In the genomic region with DNA sequence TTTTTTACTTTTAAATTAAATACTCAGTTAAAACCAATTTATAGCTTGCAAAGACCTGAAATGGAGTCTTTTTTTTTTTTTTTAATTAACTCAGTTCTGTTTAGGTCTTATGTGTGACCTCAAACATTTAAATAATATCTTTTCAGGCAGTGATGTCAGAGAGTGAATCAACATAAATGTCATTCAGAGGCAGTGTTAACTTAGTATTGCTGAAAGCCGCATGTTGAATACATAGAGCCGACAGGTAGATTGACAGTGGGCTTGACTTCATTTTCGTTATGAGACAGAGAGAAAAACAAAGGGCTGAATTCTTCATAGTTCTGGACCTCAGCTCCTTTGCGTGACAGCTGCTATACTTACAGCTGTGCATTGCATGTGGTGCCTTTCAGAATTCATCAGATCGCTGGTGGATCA, we compare ENCODE assay signal across 11 cellular contexts. TPM values are rescaled to one million over a fixed set of nuclear protein-coding genes. Genes with fewer than 3 reads are reported as not detected.
DNase-seq lines count a peak whose midpoint lies in the region; ATAC-seq, FAIRE-seq and TF ChIP-seq lines count a peak whose summit lies in the region.
"Had no signal": no experiment of that assay in that cellular context is flagged by ENCODE, and none has a peak within 500 bp of the region (broad histone marks: within the 10 kb centered on the region; RNA-seq: fewer than 3 reads in every experiment).

No MANE protein-coding gene starts in this region.

- BruUV-seq in MCF 10A (replicated peaks; lab: Mats Ljungman, UMichigan) = no TSS peak

- intact Hi-C loops in MCF 10A (cut with micrococcal nuclease) = no loop called here
- intact Hi-C loops in breast epithelium (cut with DNase I; ENCODE audit: low total_unique reads) = no loop called here
- intact Hi-C loops in body of pancreas (cut with DNase I) = no loop called here

- no peaks in the 10 kb centered on the region for H3K27me3 ChIP-seq in breast epithelium
- no peaks in the 10 kb centered on the region for H3K27me3 ChIP-seq in Loucy (ENCODE audit: insufficient read depth, low read length, poor library complexity, severe bottlenecking)
- no peaks in the 10 kb centered on the region for H3K27me3 ChIP-seq in body of pancreas

- H3K9me3 Mint-ChIP-seq in MCF 10A (ENCODE audit: unreplicated experiment) = no peaks in the 10 kb centered on the region
- H3K9me3 Mint-ChIP-seq: stimulated activated naive B cell treated with anti-CD40 and anti-IgM and Interleukin-4, amounts not matched to agents 10 μg/mL and 1 μg/mL and 100 μg/mL, for 72 hours had no signal

- H3K4me1 ChIP-seq in breast epithelium = peaks cover 0 to 14% of the 10 kb centered on the region in 2 donors
- H3K4me1 ChIP-seq in Loucy (ENCODE audit: insufficient read depth, low read length, poor library complexity, severe bottlenecking) = peaks cover 69% of the 10 kb centered on the region
- H3K4me1 ChIP-seq in body of pancreas = peaks cover 49% of the 10 kb centered on the region

- H2AFZ ChIP-seq in Loucy (ENCODE audit: low read length) = no peak overlapping the region

- peaks cover 67% of the 10 kb centered on the region for H4K20me1 ChIP-seq in Loucy (ENCODE audit: insufficient read depth, low read length, poor library complexity, severe bottlenecking)

- no peak for DNase-seq in MCF 10A (ENCODE audit: unreplicated experiment)
- DNase-seq in breast epithelium (ENCODE audit: low spot score in 2 of 2) = no peak
- DNase-seq in epithelial cell of esophagus (ENCODE audit: low read depth) = peak; percentile 29
- DNase-seq in urothelium cell line (ENCODE audit: low spot score) = no peak
- no peak for DNase-seq in body of pancreas
- DNase-seq in ecto neural progenitor cell (ENCODE audit: low spot score) = no peak
- DNase-seq: C1 segment of cervical spinal cord; stimulated activated naive B cell treated with anti-CD40 and anti-IgM and Interleukin-4, amounts not matched to agents 10 μg/mL and 1 μg/mL and 100 μg/mL, for 72 hours had no signal

- H3K9me3 ChIP-seq in breast epithelium (no peaks in the 10 kb centered on the region), Loucy (ENCODE audit: insufficient read depth, low read depth, low read length) (no peaks in the 10 kb centered on the region), body of pancreas (no peaks in the 10 kb centered on the region)

- H3K27ac ChIP-seq in breast epithelium (peak overlapping the region in 1 of 2 donors; percentile 94), body of pancreas (no peak overlapping the region)

- CTCF ChIA-PET in MCF 10A (lab: Yijun Ruan, JAX) = interaction anchor here (0.6 to 2.0 kb wide), 6 partner anchors 25 to 1376 kb away, joined by 3 to 6 read pairs (median 4); no protein-coding TSS in a partner anchor

- H3K4me2 ChIP-seq in Loucy (ENCODE audit: low read depth, low read length, poor library complexity, severe bottlenecking) = peak overlapping the region; percentile 88

- peaks cover 46% of the 10 kb centered on the region for H3K4me1 Mint-ChIP-seq in MCF 10A (ENCODE audit: insufficient read depth, unreplicated experiment)

- peak overlapping the region; percentile 91 for H3K27ac Mint-ChIP-seq in MCF 10A (ENCODE audit: low read depth, unreplicated experiment)

- TF ChIP-seq CTCF in MCF 10A (IDR thresholded peaks at IDR 0.05; ENCODE audit: unreplicated experiment) (no peak), breast epithelium (IDR thresholded peaks at IDR 0.05) (no peak), Loucy (conservative IDR thresholded peaks at IDR 0.05; ENCODE audit: low read length) (no peak), epithelial cell of esophagus (IDR thresholded peaks at IDR 0.05; ENCODE audit: insufficient read depth, low read depth, low read length, missing control alignments) (no peak), body of pancreas (IDR thresholded peaks at IDR 0.05) (no peak)

- H3K4me3 ChIP-seq in breast epithelium = peak overlapping the region in 1 of 3 donors; percentile 6
- peak overlapping the region; percentile 89 for H3K4me3 ChIP-seq in Loucy (ENCODE audit: low read length, poor library complexity, severe bottlenecking)
- H3K4me3 ChIP-seq in epithelial cell of esophagus (ENCODE audit: low read length) = no peak overlapping the region
- no peak overlapping the region for H3K4me3 ChIP-seq in body of pancreas

- H3K79me2 ChIP-seq in Loucy (ENCODE audit: insufficient read depth, low read length) = peaks cover 89% of the 10 kb centered on the region

- FAIRE-seq in urothelium cell line (lab: Jason Lieb, UNC) = peak; percentile 30
- FAIRE-seq: islet of Langerhans had no signal

- ATAC-seq in body of pancreas (no peak), GM21717 (IDR thresholded peaks at IDR 0.05; ENCODE audit: unreplicated experiment) (no peak)
- ATAC-seq: stimulated activated naive B cell treated with anti-CD40 and anti-IgM and Interleukin-4, amounts not matched to agents 10 μg/mL and 1 μg/mL and 100 μg/mL, for 72 hours had no signal

- no peaks in the 10 kb centered on the region for H3K9me2 ChIP-seq in Loucy (replicated peaks; ENCODE audit: low read depth, low read length)

- no peaks in the 10 kb centered on the region for H3K27me3 Mint-ChIP-seq in MCF 10A (ENCODE audit: insufficient read depth, unreplicated experiment)
- H3K27me3 Mint-ChIP-seq: stimulated activated naive B cell treated with anti-CD40 and anti-IgM and Interleukin-4, amounts not matched to agents 10 μg/mL and 1 μg/mL and 100 μg/mL, for 72 hours had no signal

- no peaks in the 10 kb centered on the region for H3K36me3 Mint-ChIP-seq in MCF 10A (ENCODE audit: insufficient read depth, unreplicated experiment)

- 49 to 52% methylated on average over 5 of the region's 5 CpGs for WGBS in body of pancreas, 2 donors

- H3K36me3 ChIP-seq in breast epithelium (no peaks in the 10 kb centered on the region), Loucy (ENCODE audit: insufficient read depth, low read length) (no peaks in the 10 kb centered on the region), body of pancreas (replicated peaks in 1 of 2; ENCODE audit: insufficient read depth in 1 of 2, low read depth in 2 of 2) (no peaks in the 10 kb centered on the region)

- no peak for TF ChIP-seq POLR2A in breast epithelium (IDR thresholded peaks at IDR 0.05)
- no peak for TF ChIP-seq POLR2A in body of pancreas (IDR thresholded peaks at IDR 0.05)

- no peaks in the 10 kb centered on the region for H3F3A ChIP-seq in Loucy (ENCODE audit: low read depth)

- peak overlapping the region; percentile 79 for H3K9ac ChIP-seq in Loucy (ENCODE audit: low read depth, low read length, poor library complexity, severe bottlenecking)

- POLR2A ChIA-PET in MCF 10A (lab: Yijun Ruan, JAX) = interaction anchor here (0.6 to 1.0 kb wide), 8 partner anchors 13 to 1109 kb away, joined by 3 to 6 read pairs (median 3); no protein-coding TSS in a partner anchor

- peak overlapping the region; percentile 91 for H3K4me3 Mint-ChIP-seq in MCF 10A (ENCODE audit: unreplicated experiment)

RNA-seq across cellular contexts. Expression of a gene that starts 51.5 kb away (rescaled TPM):
- 26.6 and 31.7 TPM in 2 replicates for total RNA-seq in MCF 10A (2022)
- 10 to 100 TPM; 45.6 to 57.1 (median 47.2) TPM for total RNA-seq in breast epithelium
- 10 to 100 TPM; 21.4 to 21.8 TPM for total RNA-seq in body of pancreas
